14 cellular contexts compared by ENCODE assay signal in the genomic region with DNA sequence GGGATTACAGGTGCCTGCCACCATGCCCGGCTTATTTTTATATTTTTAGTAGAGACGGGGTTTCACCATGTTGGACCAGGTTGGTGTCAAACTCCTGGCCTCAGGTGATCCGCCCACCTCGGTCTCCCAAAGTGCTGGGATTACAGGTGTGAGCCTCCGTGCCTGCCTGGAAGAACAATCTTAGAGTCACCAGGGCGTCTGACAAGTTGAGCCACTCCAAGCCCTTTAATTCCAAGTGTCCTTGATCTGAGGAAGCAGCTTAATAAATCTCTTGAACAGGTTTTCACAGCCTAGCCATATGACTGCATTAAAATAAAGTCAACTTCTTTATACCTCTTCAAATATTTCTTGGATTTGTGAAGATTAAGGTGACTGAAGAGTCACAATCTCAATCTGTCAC. TPM values are rescaled to one million over a fixed set of nuclear protein-coding genes. Genes with fewer than 3 reads are reported as not detected.
DNase-seq lines count a peak whose midpoint lies in the region; ATAC-seq and TF ChIP-seq lines count a peak whose summit lies in the region.
"Had no signal": no experiment of that assay in that cellular context is flagged by ENCODE, and none has a peak within 500 bp of the region (broad histone marks: within the 10 kb centered on the region; RNA-seq: fewer than 3 reads in every experiment).

No MANE protein-coding gene starts in this region.

- H3K27ac ChIP-seq in cardiac muscle cell (peak overlapping the region; percentile 26), right atrium auricular region (no peak overlapping the region), dorsolateral prefrontal cortex (peak overlapping the region in 42 of 59 donors; percentile 9 to 99 (median 60)), lung (ENCODE audit: low read depth in 1 of 2, low read length in 1 of 2) (no peak overlapping the region), upper lobe of right lung (no peak overlapping the region), caudate nucleus (ENCODE audit: low read depth, low read length) (no peak overlapping the region)
- H3K27ac ChIP-seq: C4-2B had no signal

- H3K4me1 ChIP-seq in cardiac muscle cell (ENCODE audit: low read depth) (peaks cover 17% of the 10 kb centered on the region), right atrium auricular region (no peaks in the 10 kb centered on the region), lung (ENCODE audit: control insufficient read depth in 2 of 2, insufficient read depth in 2 of 2, low read length in 2 of 2) (no peaks in the 10 kb centered on the region), upper lobe of right lung (peaks cover 10% of the 10 kb centered on the region)
- H3K4me1 ChIP-seq: BE2C, HAP-1 had no signal

- H3K36me3 ChIP-seq in cardiac muscle cell (no peaks in the 10 kb centered on the region), right atrium auricular region (no peaks in the 10 kb centered on the region), lung (ENCODE audit: control insufficient read depth in 2 of 2, insufficient read depth in 2 of 2, low read length in 2 of 2) (no peaks in the 10 kb centered on the region), upper lobe of right lung (no peaks in the 10 kb centered on the region)
- H3K36me3 ChIP-seq: BE2C, HAP-1 had no signal

- intact Hi-C loops in dorsolateral prefrontal cortex (cut with DNase I) (no loop called here), upper lobe of right lung (cut with DNase I) (no loop called here)

- WGBS in lung, 2 donors, result 76 to 91% methylated on average over 6 of the region's 6 CpGs

- H3K4me3 ChIP-seq in cardiac muscle cell (no peak overlapping the region), right atrium auricular region (no peak overlapping the region), dorsolateral prefrontal cortex (no peak overlapping the region), lung (no peak overlapping the region), upper lobe of right lung (no peak overlapping the region)
- H3K4me3 ChIP-seq: HAP-1 had no signal

- ATAC-seq in lung (ENCODE audit: insufficient read depth, low FRiP score), result peak; percentile 47
- peak; percentile 68 for ATAC-seq in upper lobe of right lung

- no peak for TF ChIP-seq CTCF in cardiac muscle cell (IDR thresholded peaks at IDR 0.05; ENCODE audit: low read depth, low read length)
- no peak for TF ChIP-seq CTCF in right atrium auricular region (IDR thresholded peaks at IDR 0.05)
- no peak for TF ChIP-seq CTCF in dorsolateral prefrontal cortex (IDR thresholded peaks at IDR 0.05 in 54 of 56, conservative IDR thresholded peaks at IDR 0.05 in 2 of 56; ENCODE audit: low read depth in 1 of 56, partially characterized antibody in 56 of 56)
- no peak for TF ChIP-seq CTCF in lung (IDR thresholded peaks at IDR 0.05; ENCODE audit: control extremely low read depth, extremely low read depth)
- TF ChIP-seq CTCF in upper lobe of right lung (IDR thresholded peaks at IDR 0.05), result no peak

- H3K27me3 ChIP-seq in cardiac muscle cell (no peaks in the 10 kb centered on the region), right atrium auricular region (no peaks in the 10 kb centered on the region), dorsolateral prefrontal cortex (no peaks in the 10 kb centered on the region), lung (ENCODE audit: control insufficient read depth, insufficient read depth) (no peaks in the 10 kb centered on the region), upper lobe of right lung (no peaks in the 10 kb centered on the region)
- H3K27me3 ChIP-seq: BE2C had no signal

- H3K9me3 ChIP-seq in cardiac muscle cell (ENCODE audit: low read depth), result no peaks in the 10 kb centered on the region
- no peaks in the 10 kb centered on the region for H3K9me3 ChIP-seq in right atrium auricular region
- H3K9me3 ChIP-seq in lung (ENCODE audit: control insufficient read depth in 2 of 2, insufficient read depth in 1 of 2, low read length in 1 of 2), result no peaks in the 10 kb centered on the region
- H3K9me3 ChIP-seq in upper lobe of right lung, result no peaks in the 10 kb centered on the region
- H3K9me3 ChIP-seq: BE2C, HAP-1 had no signal

- DNase-seq in cardiac muscle cell (ENCODE audit: low read depth in 1 of 2, low spot score in 1 of 2) (no peak), right atrium auricular region (ENCODE audit: low spot score) (no peak), dorsolateral prefrontal cortex (no peak), lung (ENCODE audit: low spot score) (peak; percentile 30), upper lobe of right lung (no peak), AG08396 (ENCODE audit: low spot score) (no peak), caudate nucleus (lab: John Stamatoyannopoulos, UW) (no peak)
- no peak for DNase-seq in stimulated activated CD4-positive, alpha-beta T cell treated with anti-CD3 and anti-CD28 coated beads, Interleukin-1b, Interleukin-23, amount 100 ng/mL, for 48 hours
- DNase-seq: BE2C; CD4-positive, alpha-beta memory T cell; DND-41; GDM1 had no signal

RNA-seq across cellular contexts. Expression of gene SLC44A1, which starts 31.5 kb away (rescaled TPM):
- total RNA-seq in cardiac muscle cell (29.4 and 38.7 TPM in 2 replicates), right atrium auricular region (10 to 100 TPM; 10.7 to 19.5 TPM), dorsolateral prefrontal cortex (100 to 1,000 TPM in 103 of 120 experiments, 10 to 100 TPM in 17; 60.7 to 602 (median 176) TPM), lung (10 to 100 TPM; 49.0 to 61.7 TPM), upper lobe of right lung (66.1 TPM)
- polyA plus RNA-seq in cardiac muscle cell (32.4 and 54.2 TPM in 2 replicates), lung (10 to 100 TPM; 13.0 to 18.6 TPM)

Comparison
In these comparisons a context has a peak if more than half of its experiments do, and no peak if none do; other contexts are left out.
1. H3K27ac ChIP-seq: peak in cardiac muscle cell (single experiment) and dorsolateral prefrontal cortex (42 of 59); none in right atrium auricular region (0 of 2), lung (0 of 2), upper lobe of right lung (single experiment) and caudate nucleus (single experiment).